23 cellular contexts compared by ENCODE assay signal in genomic region chr14:35052637-35053036, GRCh38.
"Had no signal": no experiment of that assay in that cellular context is flagged by ENCODE, and none has a peak within 500 bp of the region (broad histone marks: within the 10 kb centered on the region; RNA-seq: fewer than 3 reads in every experiment).

No MANE protein-coding gene starts in this region.

- H3K4me2 ChIP-seq: smooth muscle cell had no signal

- H3K4me3 ChIP-seq: heart right ventricle, left ventricle myocardium inferior, lung, pancreas, smooth muscle cell, tibial artery, vagina had no signal

- DNase-seq: cerebellar nuclear complex; effector CD8-positive, alpha-beta T cell; endodermal cell; glutamatergic neuron; heart right ventricle; hippocampal formation; left cardiac atrium; left ventricle myocardium inferior; natural killer cell; occipital lobe; pancreas; stimulated activated CD4-positive, alpha-beta T cell treated with anti-CD3 and anti-CD28 coated beads, Interleukin-12 subunit alpha, Interleukin-12 subunit beta, amount 100 ng/mL, for 4 hours; stimulated activated CD4-positive, alpha-beta T cell treated with anti-CD3 and anti-CD28 coated beads, Interleukin-1b, Interleukin-23, amount 100 ng/mL, for 48 hours; stimulated activated CD4-positive, alpha-beta T cell treated with anti-CD3 and anti-CD28 coated beads, Interleukin-4, amount 100 ng/mL, for 1 hour; stimulated activated CD8-positive, alpha-beta memory T cell treated with anti-CD3 and anti-CD28 coated beads, Interleukin-4, amount 100 ng/mL, for 48 hours; stimulated activated naive CD4-positive, alpha-beta T cell; stimulated activated naive CD8-positive, alpha-beta T cell treated with anti-CD3 and anti-CD28 coated beads, Interleukin-15, amount 100 ng/mL, for 72 hours; tibial artery had no signal

- H3K27ac ChIP-seq: left ventricle myocardium inferior, pancreas, tibial artery, vagina had no signal

- H3K9me3 ChIP-seq: heart right ventricle, left ventricle myocardium inferior, pancreas, tibial artery, vagina had no signal

- ATAC-seq: heart right ventricle; left cardiac atrium; natural killer cell; pancreas; sciatic nerve; stimulated activated naive CD8-positive, alpha-beta T cell treated with anti-CD3 and anti-CD28 coated beads, Interleukin-15, amount 100 ng/mL, for 72 hours had no signal

- H3K27me3 ChIP-seq: heart right ventricle, pancreas, tibial artery, vagina had no signal

- FAIRE-seq: islet of Langerhans, pancreas had no signal
